2 cellular contexts compared by ENCODE assay signal in the genomic region with DNA sequence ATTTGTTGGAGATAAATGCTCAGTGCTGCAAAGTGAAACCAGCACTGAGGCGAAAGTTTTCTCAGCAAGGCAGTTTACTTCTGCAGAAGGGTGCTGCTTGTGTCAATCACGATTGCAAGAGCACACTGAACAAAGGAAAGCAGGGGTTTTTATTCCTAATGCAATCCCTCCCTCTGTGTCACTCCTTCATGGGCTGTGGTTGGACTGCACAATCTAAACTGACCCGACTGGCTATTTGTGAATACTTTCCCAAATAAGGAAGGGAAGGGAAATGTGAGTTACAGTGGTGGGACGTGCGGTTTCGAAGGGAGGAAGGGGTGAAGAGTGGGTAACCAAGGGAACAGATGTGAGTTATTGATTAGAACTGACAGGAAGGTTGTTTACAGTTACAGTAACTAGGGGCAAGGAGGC.
A peak's percentile ranks its signal among the peaks of the same experiment; 100 is the strongest.
TF ChIP-seq lines count a peak whose summit lies in the region.

No MANE protein-coding gene starts in this region.

TF ChIP-seq in HEK293, 187 proteins besides CTCF, POLR2A, EP300 and RAD21:
- TF ChIP-seq SETDB1 (IDR thresholded peaks at IDR 0.05; ENCODE audit: insufficient read length, low read length): peak; percentile 89
TF ChIP-seq in HEK293: peak in this region for 1; not testable (repeated sequence) for 186.

TF ChIP-seq in K562, 482 proteins besides CTCF, POLR2A, EP300 and RAD21:
- TF ChIP-seq RFX1 (IDR thresholded peaks at IDR 0.05) (peak; percentile 54), CBX3 (IDR thresholded peaks at IDR 0.05; ENCODE audit: borderline replicate concordance in 1 of 2, low read length in 2 of 2) (peak in 1 of 2 experiments; percentile 80; a peak in 1 of 3 replicates), TRIM28 (IDR thresholded peaks at IDR 0.05) (0 out of 2 replicates have a peak, but pooled peaks have one; percentile 25), ZNF561 (CRISPR knock-in tag; conservative IDR thresholded peaks at IDR 0.05) (peak; percentile 85; the same call in 1 of the 2 replicates), CBX5 (IDR thresholded peaks at IDR 0.05; ENCODE audit: borderline replicate concordance, low read depth) (peak; percentile 84; the same call in 1 of the 2 replicates), CBX1 (IDR thresholded peaks at IDR 0.05; ENCODE audit: low read depth) (0 out of 2 replicates have a peak, but pooled peaks have one; percentile 51)
- TF ChIP-seq, protein P1, sequence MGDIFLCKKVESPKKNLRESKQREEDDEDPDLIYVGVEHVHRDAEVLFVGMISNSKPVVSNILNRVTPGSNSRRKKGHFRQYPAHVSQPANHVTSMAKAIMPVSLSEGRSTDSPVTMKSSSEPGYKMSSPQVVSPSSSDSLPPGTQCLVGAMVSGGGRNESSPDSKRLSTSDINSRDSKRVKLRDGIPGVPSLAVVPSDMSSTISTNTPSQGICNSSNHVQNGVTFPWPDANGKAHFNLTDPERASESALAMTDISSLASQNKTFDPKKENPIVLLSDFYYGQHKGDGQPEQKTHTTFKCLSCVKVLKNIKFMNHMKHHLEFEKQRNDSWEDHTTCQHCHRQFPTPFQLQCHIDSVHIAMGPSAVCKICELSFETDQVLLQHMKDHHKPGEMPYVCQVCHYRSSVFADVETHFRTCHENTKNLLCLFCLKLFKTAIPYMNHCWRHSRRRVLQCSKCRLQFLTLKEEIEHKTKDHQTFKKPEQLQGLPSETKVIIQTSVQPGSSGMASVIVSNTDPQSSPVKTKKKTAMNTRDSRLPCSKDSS (IDR thresholded peaks at IDR 0.05; ENCODE audit: low read depth, partially characterized antibody): peak; percentile 77
